11 cellular contexts compared by ENCODE assay signal in genomic region chr5:61630908-61631307, GRCh38.
"Had no signal": no experiment of that assay in that cellular context is flagged by ENCODE, and none has a peak within 500 bp of the region (broad histone marks: within the 10 kb centered on the region; RNA-seq: fewer than 3 reads in every experiment).

No MANE protein-coding gene starts in this region.

- H3K9me3 ChIP-seq: testis had no signal

- ATAC-seq: activated CD8-positive, alpha-beta T cell treated with anti-CD3 and anti-CD28 coated beads, Interleukin-2, amount 10 ng/mL, durations not matched to agents 7 days and 5 days; activated naive CD8-positive, alpha-beta T cell treated with anti-CD3 and anti-CD28 coated beads, Interleukin-2, amount 50 U/mL, for 24 hours; esophagus mucosa; stimulated activated naive B cell treated with anti-CD40 and anti-IgM and Interleukin-4, amounts not matched to agents 10 μg/mL and 1 μg/mL and 100 μg/mL, for 72 hours; T-cell had no signal

- H3K4me3 ChIP-seq: testis had no signal

- H3K27me3 ChIP-seq: testis had no signal

- H3K27ac ChIP-seq: testis, WERI-Rb-1 had no signal

- DNase-seq: activated CD4-positive, alpha-beta T cell treated with anti-CD3 and anti-CD28 coated beads for 4 hours; activated CD8-positive, alpha-beta memory T cell treated with anti-CD3 and anti-CD28 coated beads, Interleukin-2, amount 50 U/mL, for 48 hours; activated CD8-positive, alpha-beta T cell treated with anti-CD3 and anti-CD28 coated beads, Interleukin-2, amount 10 ng/mL, durations not matched to agents 7 days and 5 days; activated naive CD4-positive, alpha-beta T cell treated with Interleukin-2 at 50 U/mL for 16 hours; activated naive CD8-positive, alpha-beta T cell treated with anti-CD3 and anti-CD28 coated beads, Interleukin-2, amount 50 U/mL, for 24 hours; stimulated activated CD4-positive, alpha-beta T cell treated with anti-CD3 and anti-CD28 coated beads, Interleukin-2, amount 100 ng/mL, for 24 hours; stimulated activated naive B cell treated with anti-CD40 and anti-IgM and Interleukin-4, amounts not matched to agents 10 μg/mL and 1 μg/mL and 100 μg/mL, for 72 hours; T-cell; WERI-Rb-1 had no signal

- H3K36me3 ChIP-seq: WERI-Rb-1 had no signal
